Comparison of ENCODE assay signal across 10 cellular contexts in genomic region chr13:51502206-51502651, GRCh38. TPM values are rescaled to one million over a fixed set of nuclear protein-coding genes. Genes with fewer than 3 reads are reported as not detected.
A peak's percentile ranks its signal among the peaks of the same experiment; 100 is the strongest.
DNase-seq lines count a peak whose midpoint lies in the region; ATAC-seq, FAIRE-seq and TF ChIP-seq lines count a peak whose summit lies in the region.
"Had no signal": no experiment of that assay in that cellular context is flagged by ENCODE, and none has a peak within 500 bp of the region (broad histone marks: within the 10 kb centered on the region; RNA-seq: fewer than 3 reads in every experiment).

No MANE protein-coding gene starts in this region.

- no peak for DNase-seq in keratinocyte (ENCODE audit: low read depth, low spot score)
- DNase-seq in cerebellum (ENCODE audit: low spot score): no peak
- no peak for DNase-seq in SJCRH30
- DNase-seq in G401 (ENCODE audit: low spot score): no peak
- DNase-seq in PC-3: no peak
- DNase-seq: T-helper 9 cell had no signal

- H3F3A ChIP-seq in PC-3 (ENCODE audit: low read length, unreplicated experiment): no peaks in the 10 kb centered on the region

- H4K20me1 ChIP-seq in keratinocyte (ENCODE audit: control insufficient read depth, extremely low read depth, insufficient read depth, low read length): no peaks in the 10 kb centered on the region
- no peaks in the 10 kb centered on the region for H4K20me1 ChIP-seq in PC-3 (ENCODE audit: low read length)

- no peaks in the 10 kb centered on the region for H3K9me2 ChIP-seq in PC-3 (replicated peaks; ENCODE audit: low read length)

- dilution Hi-C loops in keratinocyte (cut with MboI; ENCODE audit: extremely low pct_ligation_motif_present, low sequenced_read_pairs): no loop called here

- H3K9ac ChIP-seq in keratinocyte (ENCODE audit: control insufficient read depth, extremely low read depth, insufficient read depth, low read length) (no peak overlapping the region), PC-3 (ENCODE audit: low read length) (no peak overlapping the region)

- no peaks in the 10 kb centered on the region for H3K36me3 ChIP-seq in keratinocyte (ENCODE audit: control insufficient read depth in 2 of 2, extremely low read depth in 1 of 2, insufficient read depth in 2 of 2, low read length in 2 of 2)
- no peaks in the 10 kb centered on the region for H3K36me3 ChIP-seq in SJCRH30
- no peaks in the 10 kb centered on the region for H3K36me3 ChIP-seq in PC-3 (ENCODE audit: low read depth, low read length)

- H3K79me2 ChIP-seq in keratinocyte (ENCODE audit: control insufficient read depth, insufficient read depth, low read length) (no peaks in the 10 kb centered on the region), PC-3 (ENCODE audit: low read length) (no peaks in the 10 kb centered on the region)

- H3K27me3 ChIP-seq in keratinocyte (ENCODE audit: control insufficient read depth, extremely low read depth, insufficient read depth, low read length) (no peaks in the 10 kb centered on the region), SJCRH30 (no peaks in the 10 kb centered on the region), PC-3 (ENCODE audit: low read length) (no peaks in the 10 kb centered on the region)

- CTCF ChIA-PET in PC-3 (lab: Charles Lee): no interaction called here

- POLR2A ChIA-PET in PC-3 (lab: Charles Lee; ENCODE audit: unreplicated experiment): no interaction called here

- peak; percentile 63 for FAIRE-seq in keratinocyte (lab: Jason Lieb, UNC)
- FAIRE-seq: H1 had no signal

- no peak overlapping the region for H3K4me2 ChIP-seq in keratinocyte (ENCODE audit: control insufficient read depth, extremely low read depth, insufficient read depth, low read depth, low read length)
- no peak overlapping the region for H3K4me2 ChIP-seq in PC-3 (ENCODE audit: low read length)

- TF ChIP-seq CTCF in keratinocyte (optimal IDR thresholded peaks at IDR 0.05 in 1 of 3, IDR thresholded peaks at IDR 0.05 in 1 of 3, conservative IDR thresholded peaks at IDR 0.05 in 1 of 3; ENCODE audit: extremely low read depth in 1 of 3, insufficient read depth in 2 of 3, low read length in 3 of 3): no peak
- no peak for TF ChIP-seq CTCF in PC-3 (conservative IDR thresholded peaks at IDR 0.05; ENCODE audit: low read depth, low read length)

- H3K4me3 ChIP-seq in keratinocyte (ENCODE audit: control insufficient read depth in 2 of 3, extremely low read depth in 1 of 3, insufficient read depth in 2 of 3, low read depth in 1 of 3, low read length in 3 of 3): no peak overlapping the region
- no peak overlapping the region for H3K4me3 ChIP-seq in SJCRH30
- H3K4me3 ChIP-seq in PC-3 (ENCODE audit: low read length): no peak overlapping the region

- H3K4me1 ChIP-seq in keratinocyte (ENCODE audit: control insufficient read depth, extremely low read depth, insufficient read depth, low read length) (peaks cover 13% of the 10 kb centered on the region), SJCRH30 (no peaks in the 10 kb centered on the region), PC-3 (ENCODE audit: insufficient read depth, low read length) (no peaks in the 10 kb centered on the region)

- no peaks in the 10 kb centered on the region for H3K9me1 ChIP-seq in keratinocyte (ENCODE audit: control insufficient read depth, extremely low read depth, insufficient read depth, low read length)

- H2AFZ ChIP-seq in keratinocyte (ENCODE audit: control insufficient read depth, low read length) (peak overlapping the region; percentile 20), PC-3 (ENCODE audit: low read length) (no peak overlapping the region)

- intact Hi-C loops in PC-3 (cut with micrococcal nuclease): no loop called here

- BruUV-seq in PC-3 (replicated peaks; lab: Mats Ljungman, UMichigan): no TSS peak

- ATAC-seq in GM18858 (IDR thresholded peaks at IDR 0.05; ENCODE audit: unreplicated experiment) (peak; percentile 99), GM21619 (IDR thresholded peaks at IDR 0.05; ENCODE audit: unreplicated experiment) (peak; percentile 93), HG03521 (IDR thresholded peaks at IDR 0.05; ENCODE audit: unreplicated experiment) (peak; percentile 94), PC-3 (no peak)

- H3K9me3 ChIP-seq in keratinocyte (ENCODE audit: control insufficient read depth, low read depth, low read length) (no peaks in the 10 kb centered on the region), SJCRH30 (replicated peaks) (no peaks in the 10 kb centered on the region), PC-3 (ENCODE audit: low read length) (no peaks in the 10 kb centered on the region)

- H3K27ac ChIP-seq in keratinocyte (ENCODE audit: control insufficient read depth, insufficient read depth, low read length) (peak overlapping the region; percentile 24), SJCRH30 (no peak overlapping the region), PC-3 (ENCODE audit: low read length) (no peak overlapping the region)

- in situ Hi-C loops in G401 (cut with HindIII; ENCODE audit: low sequenced_read_pairs): no loop called here

RNA-seq across cellular contexts. Expression of gene INTS6, which starts 49.4 kb away (rescaled TPM):
- polyA plus RNA-seq in keratinocyte: 17.8 to 44.2 TPM (median 36.0 TPM) in 3 replicates
- 97.6 TPM for polyA plus RNA-seq in keratinocyte (2011; ENCODE audit: low read depth)
- 17.0 and 64.7 TPM in 2 replicates for polyA plus RNA-seq in keratinocyte (2011; cell fraction: cytosol; rRNA removed)
- 62.8 and 67.5 TPM in 2 replicates for polyA plus RNA-seq in keratinocyte (2011; cell fraction: nucleus; rRNA removed)
- polyA plus RNA-seq in keratinocyte (2012; ENCODE audit: low replicate concordance): 16.8 and 33.2 TPM in 2 replicates
- polyA minus RNA-seq in keratinocyte: 28.4 to 171 TPM (median 142 TPM) in 3 replicates
- 30.3 TPM for polyA minus RNA-seq in keratinocyte (2011; cell fraction: cytosol; rRNA and poly(A)+ RNA removed)
- polyA minus RNA-seq in keratinocyte (2011; cell fraction: nucleus; rRNA and poly(A)+ RNA removed): 79.8 and 174 TPM in 2 replicates
- total RNA-seq in cerebellum (50.3 TPM), PC-3 (2014; rRNA removed) (19.9 and 26.6 TPM in 2 replicates)
- total RNA-seq in SJCRH30 (2014; rRNA removed; shearing (Covaris generic)): 34.3 and 38.7 TPM in 2 replicates
- 27.4 and 32.3 TPM in 2 replicates for total RNA-seq in G401 (2014; rRNA removed; shearing (Covaris generic))
